In the genomic region with DNA sequence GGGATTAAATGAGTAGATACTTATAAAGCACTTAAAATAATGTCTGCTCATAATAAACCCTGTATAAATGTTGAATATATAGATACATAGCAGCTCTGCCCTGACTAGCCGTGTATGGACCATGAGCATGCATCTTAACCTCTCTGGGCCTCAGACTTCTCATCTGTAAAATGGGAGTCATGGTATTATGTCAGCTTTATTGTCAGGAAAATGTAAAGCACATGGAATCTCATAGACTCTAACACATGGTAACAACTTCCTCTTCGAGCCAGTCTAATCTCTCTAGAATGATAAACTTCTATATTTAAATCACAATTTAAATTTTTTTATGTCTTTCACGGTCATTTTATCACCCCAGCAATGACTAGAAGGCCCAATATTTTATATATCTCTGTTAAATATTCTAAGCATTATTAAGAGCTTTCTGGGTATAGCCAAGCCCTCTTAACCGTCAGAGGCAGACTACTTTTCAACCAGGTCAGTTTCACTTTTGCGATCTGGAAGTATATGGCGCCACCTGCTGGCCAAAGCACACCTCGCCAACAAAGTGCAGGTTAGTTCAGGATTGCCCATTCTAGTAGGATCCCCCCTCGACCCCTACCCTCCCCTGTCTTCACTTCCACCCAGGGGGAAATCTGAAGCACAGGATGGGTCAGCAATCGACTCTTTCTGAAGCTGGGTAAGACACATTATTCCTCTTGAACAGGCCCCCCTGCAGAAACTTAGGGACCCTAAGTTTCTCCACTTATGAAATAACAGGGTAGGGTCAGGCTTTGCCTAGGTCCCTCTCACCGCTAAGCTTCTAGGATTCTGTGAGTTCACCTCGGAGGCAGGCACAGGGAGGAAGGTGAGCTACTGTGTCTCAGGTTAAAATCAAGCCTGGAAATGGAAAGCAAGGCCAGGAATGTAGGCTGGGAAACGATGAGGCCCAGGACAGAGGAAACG, we compare ENCODE assay signal across 8 cellular contexts. TPM values are rescaled to one million over a fixed set of nuclear protein-coding genes. Genes with fewer than 3 reads are reported as not detected.
DNase-seq lines count a peak whose midpoint lies in the region; ATAC-seq and TF ChIP-seq lines count a peak whose summit lies in the region.

No MANE protein-coding gene starts in this region.

- H2AFZ ChIP-seq in OCI-LY1 (ENCODE audit: low read length): 0 out of 2 replicates have a peak overlapping the region, but pooled peaks have one; percentile 89

- no peaks in the 10 kb centered on the region for H3K9me3 ChIP-seq in OCI-LY1 (ENCODE audit: low read length)

- peaks cover 0 to 2% (median under 1%) of the 10 kb centered on the region in 7 donors for H3K9me3 Mint-ChIP-seq in naive B cell
- no peaks in the 10 kb centered on the region for H3K9me3 Mint-ChIP-seq in stimulated activated effector memory CD8-positive, alpha-beta T cell treated with anti-CD3 and anti-CD28 coated beads, Interleukin-12 subunit alpha, Interleukin-12 subunit beta, amount 100 ng/mL, for 72 hours

- H3K79me2 ChIP-seq in OCI-LY1 (ENCODE audit: insufficient read depth, low read length): no peaks in the 10 kb centered on the region

- 0 out of 2 replicates have a peak, but pooled peaks cover 3% of the 10 kb centered on the region for H3F3A ChIP-seq in OCI-LY1 (ENCODE audit: insufficient read depth, low read length)

- TF ChIP-seq CTCF in OCI-LY1 (IDR thresholded peaks at IDR 0.05; ENCODE audit: low read length): peak; percentile 81
- peak; percentile 90 for TF ChIP-seq CTCF in epithelial cell of proximal tubule (conservative IDR thresholded peaks at IDR 0.05; ENCODE audit: low read depth, low read length)

- no peaks in the 10 kb centered on the region for H3K27me3 ChIP-seq in OCI-LY1 (ENCODE audit: insufficient read depth, low read length)

- H3K9ac ChIP-seq in OCI-LY1 (ENCODE audit: low read length): peak overlapping the region; percentile 47

- peaks cover 49% of the 10 kb centered on the region for H3K4me1 ChIP-seq in OCI-LY1 (ENCODE audit: insufficient read depth, low read length, severe bottlenecking)

- H3K27me3 Mint-ChIP-seq in naive B cell: no peaks in the 10 kb centered on the region

- peak overlapping the region in 7 of 8 donors; percentile 59 to 85 (median 78) for H3K4me3 Mint-ChIP-seq in naive B cell
- H3K4me3 Mint-ChIP-seq in stimulated activated effector memory CD8-positive, alpha-beta T cell treated with anti-CD3 and anti-CD28 coated beads, Interleukin-12 subunit alpha, Interleukin-12 subunit beta, amount 100 ng/mL, for 72 hours: peak overlapping the region; percentile 49

- peaks cover 2% of the 10 kb centered on the region in 2 donors for H3K36me3 Mint-ChIP-seq in naive B cell
- H3K36me3 Mint-ChIP-seq in stimulated activated effector memory CD8-positive, alpha-beta T cell treated with anti-CD3 and anti-CD28 coated beads, Interleukin-12 subunit alpha, Interleukin-12 subunit beta, amount 100 ng/mL, for 72 hours: no peaks in the 10 kb centered on the region

- peak overlapping the region; percentile 90 for H3K27ac ChIP-seq in OCI-LY1 (ENCODE audit: low read depth, low read length, poor library complexity, severe bottlenecking)

- no peak overlapping the region for H3K4me3 ChIP-seq in OCI-LY1 (ENCODE audit: low read depth, low read length, poor library complexity, severe bottlenecking)
- no peak overlapping the region for H3K4me3 ChIP-seq in epithelial cell of proximal tubule (ENCODE audit: low read depth, low read length)

- H3K4me2 ChIP-seq in OCI-LY1 (ENCODE audit: low read length): peak overlapping the region; percentile 56

- no peaks in the 10 kb centered on the region for H3K36me3 ChIP-seq in OCI-LY1 (ENCODE audit: insufficient read depth, low read length)

- ATAC-seq in GM21390 (IDR thresholded peaks at IDR 0.05; ENCODE audit: unreplicated experiment) (peak; percentile 84), naive B cell (ENCODE audit: low read depth in 2 of 2) (peak; percentile 86 to 89)
- peak; percentile 83 for ATAC-seq in stimulated activated effector memory CD8-positive, alpha-beta T cell treated with anti-CD3 and anti-CD28 coated beads, Interleukin-12 subunit alpha, Interleukin-12 subunit beta, amount 100 ng/mL, for 72 hours

- peak overlapping the region; percentile 80 to 97 (median 94) for H3K27ac Mint-ChIP-seq in naive B cell
- peak overlapping the region; percentile 88 for H3K27ac Mint-ChIP-seq in stimulated activated effector memory CD8-positive, alpha-beta T cell treated with anti-CD3 and anti-CD28 coated beads, Interleukin-12 subunit alpha, Interleukin-12 subunit beta, amount 100 ng/mL, for 72 hours

- no peaks in the 10 kb centered on the region for H3K9me2 ChIP-seq in OCI-LY1 (ENCODE audit: low read depth, low read length)

- no peaks in the 10 kb centered on the region for H4K20me1 ChIP-seq in OCI-LY1 (ENCODE audit: insufficient read depth, low read length)

- DNase-seq in DMS 273 treated with DMSO at 0.1 percent for 48 hours (lab: John Stamatoyannopoulos, UW): peak; percentile 24
- DNase-seq in HT-29 (ENCODE audit: low spot score): peak; percentile 80
- peak; percentile 89 for DNase-seq in activated CD8-positive, alpha-beta memory T cell treated with anti-CD3 and anti-CD28 coated beads, Interleukin-2, amount 50 U/mL, for 4 hours
- DNase-seq in epithelial cell of proximal tubule (ENCODE audit: low read depth): peak; percentile 18
- peak; percentile 77 for DNase-seq in naive B cell
- peak; percentile 81 to 94 for DNase-seq in stimulated activated effector memory CD8-positive, alpha-beta T cell treated with anti-CD3 and anti-CD28 coated beads, Interleukin-12 subunit alpha, Interleukin-12 subunit beta, amount 100 ng/mL, for 72 hours (ENCODE audit: low spot score in 2 of 2)

- H3K4me1 Mint-ChIP-seq in naive B cell: peaks cover 60 to 84% (median 76%) of the 10 kb centered on the region in 3 donors
- H3K4me1 Mint-ChIP-seq in stimulated activated effector memory CD8-positive, alpha-beta T cell treated with anti-CD3 and anti-CD28 coated beads, Interleukin-12 subunit alpha, Interleukin-12 subunit beta, amount 100 ng/mL, for 72 hours: peaks cover 14% of the 10 kb centered on the region

RNA-seq across cellular contexts. Expression of gene KCNJ1, which starts 36.0 kb away (rescaled TPM):
- not detected in 2 replicates for total RNA-seq in HT-29 (2014; rRNA removed; shearing (Covaris generic))
- total RNA-seq in epithelial cell of proximal tubule: not detected in 2 replicates
- polyA plus RNA-seq in naive B cell (ENCODE audit: low read depth in 6 of 6): under 1 TPM in 3 of 6 donors, not detected in 3; 0.18 to 0.64 (median 0.20) TPM

Comparison
In these comparisons a context has a peak if more than half of its experiments do, and no peak if none do; other contexts are left out.
1. DNase-seq: peak in every context shown above with its lines; median percentile 89 in activated CD8-positive, alpha-beta memory T cell treated with anti-CD3 and anti-CD28 coated beads, Interleukin-2, amount 50 U/mL, for 4 hours; 88 in stimulated activated effector memory CD8-positive, alpha-beta T cell treated with anti-CD3 and anti-CD28 coated beads, Interleukin-12 subunit alpha, Interleukin-12 subunit beta, amount 100 ng/mL, for 72 hours; 80 in HT-29; 77 in naive B cell; 24 in DMS 273 treated with DMSO at 0.1 percent for 48 hours; 18 in epithelial cell of proximal tubule.